Comparison of ENCODE assay signal across 2 cellular contexts in genomic region chr16:22054847-22055590, GRCh38.
TF ChIP-seq lines count a peak whose summit lies in the region.

No MANE protein-coding gene starts in this region.

TF ChIP-seq in A549, 52 proteins besides CTCF, POLR2A, EP300 and RAD21:
- TF ChIP-seq POLR2AphosphoS2 (conservative IDR thresholded peaks at IDR 0.05; ENCODE audit: low read length) (no peak), MAFK (IDR thresholded peaks at IDR 0.05; ENCODE audit: partially characterized antibody) (peak; percentile 83)

TF ChIP-seq in K562, 482 proteins besides CTCF, POLR2A, EP300 and RAD21:
- TF ChIP-seq RHOXF2B (CRISPR knock-in tag; conservative IDR thresholded peaks at IDR 0.05), result no peak
- TF ChIP-seq MAFK (IDR thresholded peaks at IDR 0.05; ENCODE audit: low read length), result peak; percentile 85
- peak; percentile 81 for TF ChIP-seq MAFG (tag; conservative IDR thresholded peaks at IDR 0.05)
- peak; percentile 82 for TF ChIP-seq C11orf30 (IDR thresholded peaks at IDR 0.05; ENCODE audit: low read depth)
- no peak for TF ChIP-seq ZNF398 (CRISPR knock-in tag; IDR thresholded peaks at IDR 0.05)
- TF ChIP-seq ZNF699 (CRISPR knock-in tag; IDR thresholded peaks at IDR 0.05; ENCODE audit: insufficient replicate concordance), result no peak
- peak; percentile 88 for TF ChIP-seq MAFF (IDR thresholded peaks at IDR 0.05; ENCODE audit: low read length)
- TF ChIP-seq ZNF316 (IDR thresholded peaks at IDR 0.05), result peak; percentile 94
- no peak for TF ChIP-seq BCLAF1 (IDR thresholded peaks at IDR 0.05; ENCODE audit: borderline replicate concordance in 1 of 2, control insufficient read depth in 1 of 2, low read depth in 2 of 2, low read length in 1 of 2)
- TF ChIP-seq NR0B1 (IDR thresholded peaks at IDR 0.05; ENCODE audit: partially characterized antibody), result no peak
